ENCODE assay signal across 1 cellular context in genomic region chr18:39359636-39360035, GRCh38.
TF ChIP-seq lines count a peak whose summit lies in the region.

No MANE protein-coding gene starts in this region.

TF ChIP-seq in H1, 55 proteins besides CTCF, POLR2A, EP300 and RAD21:
- no peak for TF ChIP-seq JUND (IDR thresholded peaks at IDR 0.05; ENCODE audit: low read length)
- TF ChIP-seq BRCA1 (IDR thresholded peaks at IDR 0.05; ENCODE audit: low read depth, low read length) = no peak
- TF ChIP-seq RBBP5 (IDR thresholded peaks at IDR 0.05; ENCODE audit: borderline replicate concordance, low read depth, low read length) = no peak
- TF ChIP-seq MAFK (IDR thresholded peaks at IDR 0.05; ENCODE audit: low read depth, low read length) = no peak
- no peak for TF ChIP-seq RXRA (IDR thresholded peaks at IDR 0.05; ENCODE audit: insufficient read depth, low read depth, low read length)
- no peak for TF ChIP-seq POLR2AphosphoS5 (IDR thresholded peaks at IDR 0.05; ENCODE audit: low read depth, low read length)
- TF ChIP-seq SUZ12 (IDR thresholded peaks at IDR 0.05; ENCODE audit: low read length) = no peak
- TF ChIP-seq CREB1 (IDR thresholded peaks at IDR 0.05) = no peak
- TF ChIP-seq HDAC2 (IDR thresholded peaks at IDR 0.05; ENCODE audit: borderline replicate concordance in 1 of 2, low read depth in 2 of 2, low read length in 2 of 2) = no peak
- TF ChIP-seq, protein P1, sequence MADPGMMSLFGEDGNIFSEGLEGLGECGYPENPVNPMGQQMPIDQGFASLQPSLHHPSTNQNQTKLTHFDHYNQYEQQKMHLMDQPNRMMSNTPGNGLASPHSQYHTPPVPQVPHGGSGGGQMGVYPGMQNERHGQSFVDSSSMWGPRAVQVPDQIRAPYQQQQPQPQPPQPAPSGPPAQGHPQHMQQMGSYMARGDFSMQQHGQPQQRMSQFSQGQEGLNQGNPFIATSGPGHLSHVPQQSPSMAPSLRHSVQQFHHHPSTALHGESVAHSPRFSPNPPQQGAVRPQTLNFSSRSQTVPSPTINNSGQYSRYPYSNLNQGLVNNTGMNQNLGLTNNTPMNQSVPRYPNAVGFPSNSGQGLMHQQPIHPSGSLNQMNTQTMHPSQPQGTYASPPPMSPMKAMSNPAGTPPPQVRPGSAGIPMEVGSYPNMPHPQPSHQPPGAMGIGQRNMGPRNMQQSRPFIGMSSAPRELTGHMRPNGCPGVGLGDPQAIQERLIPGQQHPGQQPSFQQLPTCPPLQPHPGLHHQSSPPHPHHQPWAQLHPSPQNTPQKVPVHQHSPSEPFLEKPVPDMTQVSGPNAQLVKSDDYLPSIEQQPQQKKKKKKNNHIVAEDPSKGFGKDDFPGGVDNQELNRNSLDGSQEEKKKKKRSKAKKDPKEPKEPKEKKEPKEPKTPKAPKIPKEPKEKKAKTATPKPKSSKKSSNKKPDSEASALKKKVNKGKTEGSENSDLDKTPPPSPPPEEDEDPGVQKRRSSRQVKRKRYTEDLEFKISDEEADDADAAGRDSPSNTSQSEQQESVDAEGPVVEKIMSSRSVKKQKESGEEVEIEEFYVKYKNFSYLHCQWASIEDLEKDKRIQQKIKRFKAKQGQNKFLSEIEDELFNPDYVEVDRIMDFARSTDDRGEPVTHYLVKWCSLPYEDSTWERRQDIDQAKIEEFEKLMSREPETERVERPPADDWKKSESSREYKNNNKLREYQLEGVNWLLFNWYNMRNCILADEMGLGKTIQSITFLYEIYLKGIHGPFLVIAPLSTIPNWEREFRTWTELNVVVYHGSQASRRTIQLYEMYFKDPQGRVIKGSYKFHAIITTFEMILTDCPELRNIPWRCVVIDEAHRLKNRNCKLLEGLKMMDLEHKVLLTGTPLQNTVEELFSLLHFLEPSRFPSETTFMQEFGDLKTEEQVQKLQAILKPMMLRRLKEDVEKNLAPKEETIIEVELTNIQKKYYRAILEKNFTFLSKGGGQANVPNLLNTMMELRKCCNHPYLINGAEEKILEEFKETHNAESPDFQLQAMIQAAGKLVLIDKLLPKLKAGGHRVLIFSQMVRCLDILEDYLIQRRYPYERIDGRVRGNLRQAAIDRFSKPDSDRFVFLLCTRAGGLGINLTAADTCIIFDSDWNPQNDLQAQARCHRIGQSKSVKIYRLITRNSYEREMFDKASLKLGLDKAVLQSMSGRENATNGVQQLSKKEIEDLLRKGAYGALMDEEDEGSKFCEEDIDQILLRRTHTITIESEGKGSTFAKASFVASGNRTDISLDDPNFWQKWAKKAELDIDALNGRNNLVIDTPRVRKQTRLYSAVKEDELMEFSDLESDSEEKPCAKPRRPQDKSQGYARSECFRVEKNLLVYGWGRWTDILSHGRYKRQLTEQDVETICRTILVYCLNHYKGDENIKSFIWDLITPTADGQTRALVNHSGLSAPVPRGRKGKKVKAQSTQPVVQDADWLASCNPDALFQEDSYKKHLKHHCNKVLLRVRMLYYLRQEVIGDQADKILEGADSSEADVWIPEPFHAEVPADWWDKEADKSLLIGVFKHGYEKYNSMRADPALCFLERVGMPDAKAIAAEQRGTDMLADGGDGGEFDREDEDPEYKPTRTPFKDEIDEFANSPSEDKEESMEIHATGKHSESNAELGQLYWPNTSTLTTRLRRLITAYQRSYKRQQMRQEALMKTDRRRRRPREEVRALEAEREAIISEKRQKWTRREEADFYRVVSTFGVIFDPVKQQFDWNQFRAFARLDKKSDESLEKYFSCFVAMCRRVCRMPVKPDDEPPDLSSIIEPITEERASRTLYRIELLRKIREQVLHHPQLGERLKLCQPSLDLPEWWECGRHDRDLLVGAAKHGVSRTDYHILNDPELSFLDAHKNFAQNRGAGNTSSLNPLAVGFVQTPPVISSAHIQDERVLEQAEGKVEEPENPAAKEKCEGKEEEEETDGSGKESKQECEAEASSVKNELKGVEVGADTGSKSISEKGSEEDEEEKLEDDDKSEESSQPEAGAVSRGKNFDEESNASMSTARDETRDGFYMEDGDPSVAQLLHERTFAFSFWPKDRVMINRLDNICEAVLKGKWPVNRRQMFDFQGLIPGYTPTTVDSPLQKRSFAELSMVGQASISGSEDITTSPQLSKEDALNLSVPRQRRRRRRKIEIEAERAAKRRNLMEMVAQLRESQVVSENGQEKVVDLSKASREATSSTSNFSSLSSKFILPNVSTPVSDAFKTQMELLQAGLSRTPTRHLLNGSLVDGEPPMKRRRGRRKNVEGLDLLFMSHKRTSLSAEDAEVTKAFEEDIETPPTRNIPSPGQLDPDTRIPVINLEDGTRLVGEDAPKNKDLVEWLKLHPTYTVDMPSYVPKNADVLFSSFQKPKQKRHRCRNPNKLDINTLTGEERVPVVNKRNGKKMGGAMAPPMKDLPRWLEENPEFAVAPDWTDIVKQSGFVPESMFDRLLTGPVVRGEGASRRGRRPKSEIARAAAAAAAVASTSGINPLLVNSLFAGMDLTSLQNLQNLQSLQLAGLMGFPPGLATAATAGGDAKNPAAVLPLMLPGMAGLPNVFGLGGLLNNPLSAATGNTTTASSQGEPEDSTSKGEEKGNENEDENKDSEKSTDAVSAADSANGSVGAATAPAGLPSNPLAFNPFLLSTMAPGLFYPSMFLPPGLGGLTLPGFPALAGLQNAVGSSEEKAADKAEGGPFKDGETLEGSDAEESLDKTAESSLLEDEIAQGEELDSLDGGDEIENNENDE (IDR thresholded peaks at IDR 0.05; ENCODE audit: insufficient replicate concordance, low read length) = no peak
- TF ChIP-seq CHD1 (IDR thresholded peaks at IDR 0.05; ENCODE audit: low read depth, low read length) = no peak
- TF ChIP-seq SP2 (IDR thresholded peaks at IDR 0.05; ENCODE audit: low read length) = no peak
- TF ChIP-seq, protein P2, sequence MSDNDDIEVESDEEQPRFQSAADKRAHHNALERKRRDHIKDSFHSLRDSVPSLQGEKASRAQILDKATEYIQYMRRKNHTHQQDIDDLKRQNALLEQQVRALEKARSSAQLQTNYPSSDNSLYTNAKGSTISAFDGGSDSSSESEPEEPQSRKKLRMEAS (IDR thresholded peaks at IDR 0.05) = no peak
- no peak for TF ChIP-seq NANOG (IDR thresholded peaks at IDR 0.05; ENCODE audit: insufficient read depth, low read depth, low read length, poor library complexity, severe bottlenecking)
- TF ChIP-seq, protein P3, sequence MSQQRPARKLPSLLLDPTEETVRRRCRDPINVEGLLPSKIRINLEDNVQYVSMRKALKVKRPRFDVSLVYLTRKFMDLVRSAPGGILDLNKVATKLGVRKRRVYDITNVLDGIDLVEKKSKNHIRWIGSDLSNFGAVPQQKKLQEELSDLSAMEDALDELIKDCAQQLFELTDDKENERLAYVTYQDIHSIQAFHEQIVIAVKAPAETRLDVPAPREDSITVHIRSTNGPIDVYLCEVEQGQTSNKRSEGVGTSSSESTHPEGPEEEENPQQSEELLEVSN (IDR thresholded peaks at IDR 0.05) = no peak
- TF ChIP-seq JUN (IDR thresholded peaks at IDR 0.05; ENCODE audit: low read depth, low read length) = no peak
- TF ChIP-seq TAF7 (optimal IDR thresholded peaks at IDR 0.05; ENCODE audit: borderline replicate concordance, low read depth, low read length) = no peak
- TF ChIP-seq, protein P4, sequence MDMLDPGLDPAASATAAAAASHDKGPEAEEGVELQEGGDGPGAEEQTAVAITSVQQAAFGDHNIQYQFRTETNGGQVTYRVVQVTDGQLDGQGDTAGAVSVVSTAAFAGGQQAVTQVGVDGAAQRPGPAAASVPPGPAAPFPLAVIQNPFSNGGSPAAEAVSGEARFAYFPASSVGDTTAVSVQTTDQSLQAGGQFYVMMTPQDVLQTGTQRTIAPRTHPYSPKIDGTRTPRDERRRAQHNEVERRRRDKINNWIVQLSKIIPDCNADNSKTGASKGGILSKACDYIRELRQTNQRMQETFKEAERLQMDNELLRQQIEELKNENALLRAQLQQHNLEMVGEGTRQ (IDR thresholded peaks at IDR 0.05; ENCODE audit: low read length) = no peak
- no peak for TF ChIP-seq CBX8 (IDR thresholded peaks at IDR 0.05; ENCODE audit: borderline replicate concordance, low read depth, low read length)
- TF ChIP-seq NRF1 (IDR thresholded peaks at IDR 0.05; ENCODE audit: low read depth, low read length) = no peak
